21 cellular contexts compared by ENCODE assay signal in the genomic region with DNA sequence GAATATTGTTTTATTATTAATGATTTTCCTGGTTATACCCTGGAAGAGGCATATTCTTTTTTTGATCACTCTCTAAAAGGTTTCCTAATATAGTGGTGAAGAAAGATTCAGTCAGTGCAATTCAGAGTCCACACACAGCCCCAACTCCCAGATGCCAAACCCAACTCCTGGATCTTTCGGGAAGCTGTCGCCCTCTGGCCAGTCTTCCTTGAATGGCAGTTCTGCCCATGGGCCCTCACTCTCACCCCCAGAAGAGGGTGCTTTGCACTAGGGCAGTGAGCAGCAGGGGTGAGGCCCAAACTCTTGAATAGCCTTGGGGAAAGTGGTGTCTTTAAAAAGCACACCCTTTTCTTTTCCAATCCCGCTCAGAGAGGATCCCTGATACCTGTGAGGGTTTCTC. TPM values are rescaled to one million over a fixed set of nuclear protein-coding genes. Genes with fewer than 3 reads are reported as not detected.
A peak's percentile ranks its signal among the peaks of the same experiment; 100 is the strongest.
DNase-seq lines count a peak whose midpoint lies in the region; ATAC-seq, FAIRE-seq and TF ChIP-seq lines count a peak whose summit lies in the region.
"Had no signal": no experiment of that assay in that cellular context is flagged by ENCODE, and none has a peak within 500 bp of the region (broad histone marks: within the 10 kb centered on the region; RNA-seq: fewer than 3 reads in every experiment).

No MANE protein-coding gene starts in this region.

- peak overlapping the region; percentile 43; the same call in 1 of the 2 replicates for H4K8ac ChIP-seq in H1 (ENCODE audit: extremely low read depth, insufficient read depth, low read length)
- H4K8ac ChIP-seq in mesendoderm (ENCODE audit: low read depth, low read length): no peak overlapping the region

- H3K9me3 ChIP-seq in MG63: peaks cover 5% of the 10 kb centered on the region; the same call in 1 of the 2 replicates
- peaks cover 3 to 9% of the 10 kb centered on the region in 2 experiments; a peak in 2 of 4 replicates for H3K9me3 ChIP-seq in H1 (ENCODE audit: insufficient read depth in 2 of 2, low read depth in 1 of 2, low read length in 1 of 2)
- peaks cover 0 to 4% (median 0%) of the 10 kb centered on the region in 4 donors for H3K9me3 ChIP-seq in esophagus muscularis mucosa
- H3K9me3 ChIP-seq: breast epithelium, mucosa of descending colon, suprapubic skin had no signal

- TF ChIP-seq RAD21 in H1 (IDR thresholded peaks at IDR 0.05 in 1 of 2, conservative IDR thresholded peaks at IDR 0.05 in 1 of 2; ENCODE audit: low read depth in 2 of 2, low read length in 2 of 2): peak; percentile 64 to 70

- no peaks in the 10 kb centered on the region for H3K79me1 ChIP-seq in H1 (ENCODE audit: low read depth, low read length)
- H3K79me1 ChIP-seq in mesendoderm (ENCODE audit: low read length): no peaks in the 10 kb centered on the region

- H4K20me1 ChIP-seq in GM23338 (replicated peaks; ENCODE audit: insufficient read depth): no peaks in the 10 kb centered on the region
- no peaks in the 10 kb centered on the region for H4K20me1 ChIP-seq in H1 (replicated peaks in 1 of 2; ENCODE audit: control insufficient read depth in 1 of 2, insufficient read depth in 2 of 2, low read length in 2 of 2)

- no peaks in the 10 kb centered on the region for H3K4me1 ChIP-seq in GM23338 (ENCODE audit: insufficient read depth)
- H3K4me1 ChIP-seq in H1 (replicated peaks in 1 of 4; ENCODE audit: control insufficient read depth in 3 of 4, insufficient read depth in 4 of 4, low read length in 3 of 4): no peaks in the 10 kb centered on the region
- no peaks in the 10 kb centered on the region for H3K4me1 ChIP-seq in mesendoderm (ENCODE audit: control insufficient read depth, low read depth, low read length)
- H3K4me1 ChIP-seq in esophagus muscularis mucosa: peaks cover 0 to 24% (median 21%) of the 10 kb centered on the region in 4 donors
- H3K4me1 ChIP-seq: breast epithelium had no signal

- no peak overlapping the region for H4K91ac ChIP-seq in H1 (replicated peaks; ENCODE audit: insufficient read length, low read length)

- H4K5ac ChIP-seq in H1 (ENCODE audit: insufficient read length, low read depth, low read length) (no peak overlapping the region), mesendoderm (ENCODE audit: low read length) (no peak overlapping the region)

- POLR2A ChIA-PET in H1 (lab: Charles Lee; ENCODE audit: partially characterized antibody): no interaction called here

- no peaks in the 10 kb centered on the region for H3K4me1 Mint-ChIP-seq in GM23338
- H3K4me1 Mint-ChIP-seq in stimulated activated naive B cell treated with anti-CD40 and anti-IgM and Interleukin-4, amounts not matched to agents 10 μg/mL and 1 μg/mL and 100 μg/mL, for 72 hours: no peaks in the 10 kb centered on the region
- H3K4me1 Mint-ChIP-seq: activated CD4-positive, alpha-beta T cell treated with anti-CD3 and anti-CD28 coated beads for 36 hours; activated CD8-positive, alpha-beta memory T cell treated with anti-CD3 and anti-CD28 coated beads, Interleukin-2, amount 10 ng/mL, durations not matched to agents 7 days and 5 days had no signal

- no peak for FAIRE-seq in H1 (lab: Jason Lieb, UNC)

- CTCF ChIA-PET in H1 (lab: Charles Lee; ENCODE audit: partially characterized antibody): interaction anchor here (0.6 to 3.6 kb wide), 8 partner anchors 9 to 571 kb away, joined by 3 to 15 read pairs (median 4); no protein-coding TSS in a partner anchor

- H3F3A ChIP-seq in GM23338 (replicated peaks; ENCODE audit: low read depth): no peaks in the 10 kb centered on the region

- H2BK120ac ChIP-seq in H1 (replicated peaks; ENCODE audit: low read depth, low read length) (no peak overlapping the region), mesendoderm (ENCODE audit: low read depth, low read length) (no peak overlapping the region)

- no peak overlapping the region for H2BK12ac ChIP-seq in H1 (ENCODE audit: low read depth, low read length)

- H3K18ac ChIP-seq in H1 (ENCODE audit: extremely low read depth, low read length) (no peak overlapping the region), mesendoderm (ENCODE audit: low read length) (no peak overlapping the region)

- no peak overlapping the region for H3K56ac ChIP-seq in H1 (replicated peaks; ENCODE audit: insufficient read length, low read depth, low read length)
- H3K56ac ChIP-seq in mesendoderm (ENCODE audit: low read length): no peak overlapping the region

- no peak overlapping the region for H3K27ac ChIP-seq in GM23338 (ENCODE audit: low read depth)
- no peak overlapping the region for H3K27ac ChIP-seq in H1 (ENCODE audit: low read depth, low read length)
- no peak overlapping the region for H3K27ac ChIP-seq in mesendoderm (ENCODE audit: low read depth, low read length)
- no peak overlapping the region for H3K27ac ChIP-seq in esophagus muscularis mucosa (replicated peaks in 1 of 4)
- H3K27ac ChIP-seq: SJSA1, suprapubic skin had no signal

- H3K4me3 ChIP-seq in GM23338 (no peak overlapping the region), MG63 (no peak overlapping the region), H1 (ENCODE audit: extremely low read depth in 1 of 4, insufficient read depth in 2 of 4, low read depth in 3 of 4, low read length in 4 of 4) (no peak overlapping the region), mesendoderm (ENCODE audit: low read length) (no peak overlapping the region), esophagus muscularis mucosa (no peak overlapping the region)
- H3K4me3 ChIP-seq: breast epithelium, mucosa of descending colon, SJSA1, suprapubic skin had no signal

- H3K36me3 Mint-ChIP-seq in GM23338 (ENCODE audit: low read depth): no peaks in the 10 kb centered on the region; the same call in 2 of the 3 replicates
- H3K36me3 Mint-ChIP-seq in stimulated activated naive B cell treated with anti-CD40 and anti-IgM and Interleukin-4, amounts not matched to agents 10 μg/mL and 1 μg/mL and 100 μg/mL, for 72 hours: no peaks in the 10 kb centered on the region
- H3K36me3 Mint-ChIP-seq: activated CD8-positive, alpha-beta memory T cell treated with anti-CD3 and anti-CD28 coated beads, Interleukin-2, amount 10 ng/mL, durations not matched to agents 7 days and 5 days had no signal

- TF ChIP-seq CTCF in GM23338 (conservative IDR thresholded peaks at IDR 0.05; ENCODE audit: low read depth in 2 of 2) (peak; percentile 35 to 69), H1 (IDR thresholded peaks at IDR 0.05; ENCODE audit: control extremely low read depth in 1 of 3, insufficient read depth in 1 of 3, low read depth in 1 of 3, low read length in 3 of 3) (peak; percentile 45 to 70 (median 58)), esophagus muscularis mucosa (IDR thresholded peaks at IDR 0.05) (no peak)

- H2BK15ac ChIP-seq in H1 (ENCODE audit: low read length) (no peak overlapping the region), mesendoderm (replicated peaks; ENCODE audit: low read depth) (no peak overlapping the region)

- TF ChIP-seq POLR2A in H1 (IDR thresholded peaks at IDR 0.05; ENCODE audit: control extremely low read depth in 1 of 2, low read depth in 2 of 2, low read length in 2 of 2) (no peak), esophagus muscularis mucosa (IDR thresholded peaks at IDR 0.05; ENCODE audit: low read depth) (no peak)

- H2BK20ac ChIP-seq in H1 (ENCODE audit: low read length): no peak overlapping the region

- no peak overlapping the region for H3K14ac ChIP-seq in H1 (ENCODE audit: insufficient read length)

- H3K4ac ChIP-seq in H1 (replicated peaks; ENCODE audit: insufficient read length, low read depth, low read length) (no peak overlapping the region), mesendoderm (ENCODE audit: low read depth, low read length) (no peak overlapping the region)

- H3K27ac Mint-ChIP-seq in GM23338: no peak overlapping the region
- no peak overlapping the region for H3K27ac Mint-ChIP-seq in stimulated activated naive B cell treated with anti-CD40 and anti-IgM and Interleukin-4, amounts not matched to agents 10 μg/mL and 1 μg/mL and 100 μg/mL, for 72 hours
- H3K27ac Mint-ChIP-seq: activated CD4-positive, alpha-beta T cell treated with anti-CD3 and anti-CD28 coated beads for 36 hours; activated CD8-positive, alpha-beta memory T cell treated with anti-CD3 and anti-CD28 coated beads, Interleukin-2, amount 10 ng/mL, durations not matched to agents 7 days and 5 days had no signal

- H3K36me3 ChIP-seq in GM23338 (ENCODE audit: insufficient read depth) (no peaks in the 10 kb centered on the region; the same call in 1 of the 2 replicates), MG63 (no peaks in the 10 kb centered on the region), H1 (ENCODE audit: control insufficient read depth in 2 of 4, insufficient read depth in 4 of 4, low read length in 3 of 4) (no peaks in the 10 kb centered on the region), mesendoderm (ENCODE audit: control insufficient read depth, insufficient read depth, low read length) (no peaks in the 10 kb centered on the region), esophagus muscularis mucosa (no peaks in the 10 kb centered on the region)
- H3K36me3 ChIP-seq: breast epithelium, SJSA1, suprapubic skin had no signal

- H3K9ac ChIP-seq in H1 (replicated peaks in 1 of 4; ENCODE audit: extremely low read depth in 1 of 4, low read depth in 3 of 4, low read length in 3 of 4) (no peak overlapping the region), mesendoderm (ENCODE audit: low read length) (no peak overlapping the region)

- DNase-seq in GM23338 (ENCODE audit: low spot score): peak; percentile 22
- DNase-seq in MG63: peak; percentile 64
- DNase-seq in H1 (ENCODE audit: low read depth in 1 of 2, low spot score in 2 of 2): peak in 1 of 2 experiments; percentile 49
- DNase-seq in mesendoderm: peak; percentile 28
- no peak for DNase-seq in effector CD8-positive, alpha-beta T cell (lab: John Stamatoyannopoulos, UW)
- DNase-seq in esophagus muscularis mucosa (ENCODE audit: extremely low spot score): no peak
- DNase-seq in stimulated activated naive B cell treated with anti-CD40 and anti-IgM and Interleukin-4, amounts not matched to agents 10 μg/mL and 1 μg/mL and 100 μg/mL, for 72 hours: no peak
- DNase-seq: activated CD4-positive, alpha-beta T cell treated with anti-CD3 and anti-CD28 coated beads for 36 hours; activated CD8-positive, alpha-beta memory T cell treated with anti-CD3 and anti-CD28 coated beads, Interleukin-2, amount 10 ng/mL, durations not matched to agents 7 days and 5 days; C1 segment of cervical spinal cord; hippocampal formation; KG1; left colon; mucosa of descending colon; NCI-H1048; NCI-H2029 treated with DMSO at 0.1 percent for 48 hours; NCI-H524; OCI-M1 had no signal

- WGBS in H1 (ENCODE audit: extremely low coverage in 1 of 2, insufficient coverage in 1 of 2, insufficient read length in 1 of 2, insufficient replicate concordance in 2 of 2, low coverage in 1 of 2, low lambda C conversion rate in 2 of 2, missing lambda C conversion rate in 1 of 2), 2 experiments: 71% methylated on average over 3 of the region's 3 CpGs; no CpG with 5 or more reads in 1 of the 2 experiments
- WGBS in mesendoderm (ENCODE audit: extremely low coverage, insufficient coverage, low lambda C conversion rate): no CpG with 5 or more reads among the region's 3 CpGs
- WGBS in esophagus muscularis mucosa: 75% methylated on average over 3 of the region's 3 CpGs

- intact Hi-C loops in esophagus muscularis mucosa (cut with DNase I): no loop called here

- H2BK5ac ChIP-seq in H1 (ENCODE audit: low read depth, low read length) (no peak overlapping the region), mesendoderm (ENCODE audit: low read length) (no peak overlapping the region)

- H3K23ac ChIP-seq in H1 (ENCODE audit: insufficient read length) (no peak overlapping the region), mesendoderm (ENCODE audit: low read length) (no peak overlapping the region)

- H3K9me3 Mint-ChIP-seq in GM23338: peaks cover 11% of the 10 kb centered on the region; the same call in 2 of the 3 replicates
- no peaks in the 10 kb centered on the region for H3K9me3 Mint-ChIP-seq in stimulated activated naive B cell treated with anti-CD40 and anti-IgM and Interleukin-4, amounts not matched to agents 10 μg/mL and 1 μg/mL and 100 μg/mL, for 72 hours

- H3K27me3 ChIP-seq in GM23338 (ENCODE audit: insufficient read depth): no peaks in the 10 kb centered on the region
- H3K27me3 ChIP-seq in MG63: no peaks in the 10 kb centered on the region
- no peaks in the 10 kb centered on the region for H3K27me3 ChIP-seq in H1 (replicated peaks in 1 of 4; ENCODE audit: control insufficient read depth in 3 of 4, extremely low read depth in 1 of 4, insufficient read depth in 3 of 4, low read length in 3 of 4)
- no peaks in the 10 kb centered on the region for H3K27me3 ChIP-seq in mesendoderm (ENCODE audit: insufficient read depth, low read length, poor library complexity)
- H3K27me3 ChIP-seq in esophagus muscularis mucosa: no peaks in the 10 kb centered on the region
- H3K27me3 ChIP-seq: breast epithelium, SJSA1 had no signal

- ATAC-seq in GM23338: peak; percentile 77
- ATAC-seq in stimulated activated naive B cell treated with anti-CD40 and anti-IgM and Interleukin-4, amounts not matched to agents 10 μg/mL and 1 μg/mL and 100 μg/mL, for 72 hours (replicated peaks): no peak
- ATAC-seq: activated CD4-positive, alpha-beta T cell treated with anti-CD3 and anti-CD28 coated beads for 36 hours; activated CD8-positive, alpha-beta memory T cell treated with anti-CD3 and anti-CD28 coated beads, Interleukin-2, amount 10 ng/mL, durations not matched to agents 7 days and 5 days; left colon; mucosa of descending colon had no signal

- no peak overlapping the region for H3K4me3 Mint-ChIP-seq in GM23338
- H3K4me3 Mint-ChIP-seq in stimulated activated naive B cell treated with anti-CD40 and anti-IgM and Interleukin-4, amounts not matched to agents 10 μg/mL and 1 μg/mL and 100 μg/mL, for 72 hours: no peak overlapping the region
- H3K4me3 Mint-ChIP-seq: activated CD4-positive, alpha-beta T cell treated with anti-CD3 and anti-CD28 coated beads for 36 hours; activated CD8-positive, alpha-beta memory T cell treated with anti-CD3 and anti-CD28 coated beads, Interleukin-2, amount 10 ng/mL, durations not matched to agents 7 days and 5 days had no signal

- no peaks in the 10 kb centered on the region for H3K9me2 ChIP-seq in GM23338 (ENCODE audit: insufficient read depth)

- H2AFZ ChIP-seq in GM23338 (no peak overlapping the region), H1 (ENCODE audit: low read length) (no peak overlapping the region)

- H3K79me2 ChIP-seq in GM23338 (replicated peaks; ENCODE audit: insufficient read depth): no peaks in the 10 kb centered on the region
- no peaks in the 10 kb centered on the region for H3K79me2 ChIP-seq in H1 (ENCODE audit: control insufficient read depth in 1 of 2, insufficient read depth in 2 of 2, low read length in 2 of 2)
- no peaks in the 10 kb centered on the region for H3K79me2 ChIP-seq in mesendoderm (ENCODE audit: control insufficient read depth, insufficient read depth, low read length)

- H3K4me2 ChIP-seq in GM23338 (no peak overlapping the region), H1 (ENCODE audit: insufficient read depth in 1 of 2, low read depth in 2 of 2, low read length in 2 of 2) (no peak overlapping the region), mesendoderm (ENCODE audit: low read length) (no peak overlapping the region)

- no peaks in the 10 kb centered on the region for H3K23me2 ChIP-seq in H1 (ENCODE audit: low read depth, low read length)

- H2AK5ac ChIP-seq in H1 (ENCODE audit: low read depth, low read length) (no peak overlapping the region), mesendoderm (ENCODE audit: low read length) (no peak overlapping the region)

- peaks cover 2% of the 10 kb centered on the region for H3K27me3 Mint-ChIP-seq in GM23338 (ENCODE audit: insufficient read depth, low read depth, poor library complexity)
- H3K27me3 Mint-ChIP-seq in stimulated activated naive B cell treated with anti-CD40 and anti-IgM and Interleukin-4, amounts not matched to agents 10 μg/mL and 1 μg/mL and 100 μg/mL, for 72 hours: peaks cover 36% of the 10 kb centered on the region in 2 donors
- H3K27me3 Mint-ChIP-seq: activated CD4-positive, alpha-beta T cell treated with anti-CD3 and anti-CD28 coated beads for 36 hours had no signal

- TF ChIP-seq EP300 in H1 (IDR thresholded peaks at IDR 0.05; ENCODE audit: borderline replicate concordance in 1 of 2, low read depth in 2 of 2, low read length in 2 of 2) (no peak), esophagus muscularis mucosa (IDR thresholded peaks at IDR 0.05) (no peak)

RNA-seq across cellular contexts. Expression of a gene that starts 11.0 kb away (rescaled TPM):
- not detected in 2 replicates for total RNA-seq in GM23338 (2014; rRNA removed; shearing (Covaris generic))
- not detected in 2 replicates for polyA plus RNA-seq in GM23338 (2016; fragmentation: Nextera tagmentation; extraction: Ambion mirVana)
- total RNA-seq in MG63 (2014; rRNA removed; shearing (Covaris generic); ENCODE audit: low replicate concordance): 0.72 TPM in 1 of 2 replicates, not detected in the other
- not detected in 2 replicates for total RNA-seq in H1 (2021; fragmentation: NEBNext Ultra II Directional; extraction: Animal tissue kit (Norgen Biotek cat#: 25700))
- polyA plus RNA-seq in H1 (2011; rRNA removed): not detected in 2 replicates
- polyA plus RNA-seq in H1 (2011; cell fraction: cytosol; rRNA removed): not detected
- polyA plus RNA-seq in H1 (2011; cell fraction: nucleus; rRNA removed): not detected
- polyA plus RNA-seq in H1 (2012, experiment 1 of 2): not detected in 4 replicates
- polyA plus RNA-seq in H1 (2012, experiment 2 of 2): not detected
- not detected for polyA plus RNA-seq in H1 (2013, experiment 1 of 2)
- not detected for polyA plus RNA-seq in H1 (2013, experiment 2 of 2)
- polyA minus RNA-seq in H1 (2011; rRNA and poly(A)+ RNA removed): not detected in 2 replicates
- polyA minus RNA-seq in H1 (2011; cell fraction: cytosol; rRNA and poly(A)+ RNA removed): not detected
- polyA minus RNA-seq in H1 (2011; cell fraction: nucleus; rRNA and poly(A)+ RNA removed): not detected
- polyA plus RNA-seq in mesendoderm (2013, experiment 1 of 2): not detected
- not detected for polyA plus RNA-seq in mesendoderm (2013, experiment 2 of 2)
- not detected for total RNA-seq in esophagus muscularis mucosa
- total RNA-seq: activated CD4-positive, alpha-beta T cell treated with anti-CD3 and anti-CD28 coated beads for 36 hours; activated CD8-positive, alpha-beta memory T cell treated with anti-CD3 and anti-CD28 coated beads, Interleukin-2, amount 10 ng/mL, durations not matched to agents 7 days and 5 days; left colon; mucosa of descending colon; SJSA1 had no signal

RNA-seq across cellular contexts. Expression of a gene that starts 15.4 kb away (rescaled TPM):
- not detected in 2 replicates for total RNA-seq in GM23338 (2014; rRNA removed; shearing (Covaris generic))
- polyA plus RNA-seq in GM23338 (2016; fragmentation: Nextera tagmentation; extraction: Ambion mirVana): not detected in 2 replicates
- total RNA-seq in MG63 (2014; rRNA removed; shearing (Covaris generic); ENCODE audit: low replicate concordance): 0.17 TPM in 1 of 2 replicates, not detected in the other
- not detected in 2 replicates for total RNA-seq in H1 (2021; fragmentation: NEBNext Ultra II Directional; extraction: Animal tissue kit (Norgen Biotek cat#: 25700))
- not detected in 2 replicates for polyA plus RNA-seq in H1 (2011; rRNA removed)
- not detected for polyA plus RNA-seq in H1 (2011; cell fraction: cytosol; rRNA removed)
- not detected for polyA plus RNA-seq in H1 (2011; cell fraction: nucleus; rRNA removed)
- polyA plus RNA-seq in H1 (2012, experiment 1 of 2): not detected in 4 replicates
- polyA plus RNA-seq in H1 (2012, experiment 2 of 2): not detected
- polyA plus RNA-seq in H1 (2013, experiment 1 of 2): not detected
- not detected for polyA plus RNA-seq in H1 (2013, experiment 2 of 2)
- not detected in 2 replicates for polyA minus RNA-seq in H1 (2011; rRNA and poly(A)+ RNA removed)
- polyA minus RNA-seq in H1 (2011; cell fraction: cytosol; rRNA and poly(A)+ RNA removed): not detected
- not detected for polyA minus RNA-seq in H1 (2011; cell fraction: nucleus; rRNA and poly(A)+ RNA removed)
- not detected for polyA plus RNA-seq in mesendoderm (2013, experiment 1 of 2)
- polyA plus RNA-seq in mesendoderm (2013, experiment 2 of 2): not detected
- total RNA-seq in esophagus muscularis mucosa: not detected
- total RNA-seq: activated CD4-positive, alpha-beta T cell treated with anti-CD3 and anti-CD28 coated beads for 36 hours; activated CD8-positive, alpha-beta memory T cell treated with anti-CD3 and anti-CD28 coated beads, Interleukin-2, amount 10 ng/mL, durations not matched to agents 7 days and 5 days; breast epithelium; left colon; mucosa of descending colon; SJSA1 had no signal

RNA-seq across cellular contexts. Expression of a gene that starts 24.7 kb away (rescaled TPM):
- not detected in 2 replicates for total RNA-seq in GM23338 (2014; rRNA removed; shearing (Covaris generic))
- not detected in 2 replicates for polyA plus RNA-seq in GM23338 (2016; fragmentation: Nextera tagmentation; extraction: Ambion mirVana)
- 0.33 TPM in 1 of 2 replicates, not detected in the other for total RNA-seq in MG63 (2014; rRNA removed; shearing (Covaris generic); ENCODE audit: low replicate concordance)
- not detected in 2 replicates for total RNA-seq in H1 (2021; fragmentation: NEBNext Ultra II Directional; extraction: Animal tissue kit (Norgen Biotek cat#: 25700))
- not detected in 2 replicates for polyA plus RNA-seq in H1 (2011; rRNA removed)
- not detected for polyA plus RNA-seq in H1 (2011; cell fraction: cytosol; rRNA removed)
- polyA plus RNA-seq in H1 (2011; cell fraction: nucleus; rRNA removed): not detected
- not detected in 4 replicates for polyA plus RNA-seq in H1 (2012, experiment 1 of 2)
- polyA plus RNA-seq in H1 (2012, experiment 2 of 2): not detected
- not detected for polyA plus RNA-seq in H1 (2013, experiment 1 of 2)
- not detected for polyA plus RNA-seq in H1 (2013, experiment 2 of 2)
- polyA minus RNA-seq in H1 (2011; rRNA and poly(A)+ RNA removed): not detected in 2 replicates
- not detected for polyA minus RNA-seq in H1 (2011; cell fraction: cytosol; rRNA and poly(A)+ RNA removed)
- not detected for polyA minus RNA-seq in H1 (2011; cell fraction: nucleus; rRNA and poly(A)+ RNA removed)
- not detected for polyA plus RNA-seq in mesendoderm (2013, experiment 1 of 2)
- polyA plus RNA-seq in mesendoderm (2013, experiment 2 of 2): not detected
- total RNA-seq in esophagus muscularis mucosa: not detected
- total RNA-seq: activated CD4-positive, alpha-beta T cell treated with anti-CD3 and anti-CD28 coated beads for 36 hours; activated CD8-positive, alpha-beta memory T cell treated with anti-CD3 and anti-CD28 coated beads, Interleukin-2, amount 10 ng/mL, durations not matched to agents 7 days and 5 days; breast epithelium; left colon; mucosa of descending colon; SJSA1 had no signal

RNA-seq across cellular contexts. Expression of a gene that starts 31.8 kb away (rescaled TPM):
- total RNA-seq in GM23338 (2014; rRNA removed; shearing (Covaris generic)): not detected in 2 replicates
- polyA plus RNA-seq in GM23338 (2016; fragmentation: Nextera tagmentation; extraction: Ambion mirVana): not detected in 2 replicates
- not detected in 2 replicates for total RNA-seq in MG63 (2014; rRNA removed; shearing (Covaris generic); ENCODE audit: low replicate concordance)
- not detected in 2 replicates for total RNA-seq in H1 (2021; fragmentation: NEBNext Ultra II Directional; extraction: Animal tissue kit (Norgen Biotek cat#: 25700))
- polyA plus RNA-seq in H1 (2011; rRNA removed): not detected in 2 replicates
- not detected for polyA plus RNA-seq in H1 (2011; cell fraction: cytosol; rRNA removed)
- polyA plus RNA-seq in H1 (2011; cell fraction: nucleus; rRNA removed): not detected
- polyA plus RNA-seq in H1 (2012, experiment 1 of 2): not detected in 4 replicates
- polyA plus RNA-seq in H1 (2012, experiment 2 of 2): not detected
- polyA plus RNA-seq in H1 (2013, experiment 1 of 2): not detected
- not detected for polyA plus RNA-seq in H1 (2013, experiment 2 of 2)
- not detected in 2 replicates for polyA minus RNA-seq in H1 (2011; rRNA and poly(A)+ RNA removed)
- polyA minus RNA-seq in H1 (2011; cell fraction: cytosol; rRNA and poly(A)+ RNA removed): not detected
- not detected for polyA minus RNA-seq in H1 (2011; cell fraction: nucleus; rRNA and poly(A)+ RNA removed)
- polyA plus RNA-seq in mesendoderm (2013, experiment 1 of 2): not detected
- polyA plus RNA-seq in mesendoderm (2013, experiment 2 of 2): not detected
- not detected for total RNA-seq in esophagus muscularis mucosa
- total RNA-seq: activated CD4-positive, alpha-beta T cell treated with anti-CD3 and anti-CD28 coated beads for 36 hours; activated CD8-positive, alpha-beta memory T cell treated with anti-CD3 and anti-CD28 coated beads, Interleukin-2, amount 10 ng/mL, durations not matched to agents 7 days and 5 days; breast epithelium; left colon; mucosa of descending colon; SJSA1 had no signal

RNA-seq across cellular contexts. Expression of a gene that starts 33.5 kb away (rescaled TPM):
- total RNA-seq in GM23338 (2014; rRNA removed; shearing (Covaris generic)): not detected in 2 replicates
- polyA plus RNA-seq in GM23338 (2016; fragmentation: Nextera tagmentation; extraction: Ambion mirVana): not detected in 2 replicates
- total RNA-seq in MG63 (2014; rRNA removed; shearing (Covaris generic); ENCODE audit: low replicate concordance): 0.20 TPM in 1 of 2 replicates, not detected in the other
- not detected in 2 replicates for total RNA-seq in H1 (2021; fragmentation: NEBNext Ultra II Directional; extraction: Animal tissue kit (Norgen Biotek cat#: 25700))
- polyA plus RNA-seq in H1 (2011; rRNA removed): not detected in 2 replicates
- polyA plus RNA-seq in H1 (2011; cell fraction: cytosol; rRNA removed): not detected
- not detected for polyA plus RNA-seq in H1 (2011; cell fraction: nucleus; rRNA removed)
- not detected in 4 replicates for polyA plus RNA-seq in H1 (2012, experiment 1 of 2)
- not detected for polyA plus RNA-seq in H1 (2012, experiment 2 of 2)
- not detected for polyA plus RNA-seq in H1 (2013, experiment 1 of 2)
- not detected for polyA plus RNA-seq in H1 (2013, experiment 2 of 2)
- polyA minus RNA-seq in H1 (2011; rRNA and poly(A)+ RNA removed): not detected in 2 replicates
- polyA minus RNA-seq in H1 (2011; cell fraction: cytosol; rRNA and poly(A)+ RNA removed): not detected
- not detected for polyA minus RNA-seq in H1 (2011; cell fraction: nucleus; rRNA and poly(A)+ RNA removed)
- not detected for polyA plus RNA-seq in mesendoderm (2013, experiment 1 of 2)
- not detected for polyA plus RNA-seq in mesendoderm (2013, experiment 2 of 2)
- total RNA-seq in esophagus muscularis mucosa: not detected
- total RNA-seq: activated CD4-positive, alpha-beta T cell treated with anti-CD3 and anti-CD28 coated beads for 36 hours; activated CD8-positive, alpha-beta memory T cell treated with anti-CD3 and anti-CD28 coated beads, Interleukin-2, amount 10 ng/mL, durations not matched to agents 7 days and 5 days; breast epithelium; mucosa of descending colon; SJSA1 had no signal

Comparison
In these comparisons a context has a peak if more than half of its experiments do, and no peak if none do; other contexts are left out.
1. DNase-seq: peak in GM23338 (single experiment), MG63 (single experiment) and mesendoderm (single experiment); none in effector CD8-positive, alpha-beta T cell (single experiment), esophagus muscularis mucosa (single experiment) and stimulated activated naive B cell treated with anti-CD40 and anti-IgM and Interleukin-4, amounts not matched to agents 10 μg/mL and 1 μg/mL and 100 μg/mL, for 72 hours (single experiment).
2. CTCF ChIP-seq: peak in GM23338 (2 of 2) and H1 (3 of 3); none in esophagus muscularis mucosa (0 of 3).